Comparison of ENCODE assay signal across 15 cellular contexts in the genomic region with DNA sequence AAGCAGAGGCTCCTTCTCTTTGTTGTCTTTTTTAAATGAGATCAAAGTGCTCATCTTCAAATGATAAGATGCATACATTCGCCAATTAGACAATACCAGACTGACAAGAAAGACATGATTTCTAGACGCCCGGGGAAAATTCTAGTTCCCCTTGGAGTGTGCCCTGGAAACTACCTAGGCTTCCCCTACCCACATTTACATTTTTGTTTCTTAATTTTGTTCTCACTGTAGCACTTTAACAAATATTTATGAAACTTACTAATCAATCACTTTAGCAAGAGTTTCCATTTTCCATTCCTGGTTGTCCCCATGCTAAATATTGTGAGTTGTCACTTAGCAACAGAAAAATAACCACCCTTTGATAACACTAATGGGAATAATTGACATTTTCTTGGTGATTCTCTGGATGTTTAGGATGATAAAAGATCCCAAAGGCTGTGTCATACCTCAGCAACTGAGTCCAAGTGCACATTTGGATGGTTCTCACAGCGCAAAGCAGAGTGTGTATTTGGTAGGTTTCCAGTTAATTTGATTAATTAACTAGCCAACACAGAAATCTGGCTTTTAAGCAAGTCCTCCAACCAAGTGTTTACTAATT.
DNase-seq lines count a peak whose midpoint lies in the region; ATAC-seq, FAIRE-seq and TF ChIP-seq lines count a peak whose summit lies in the region.
"Had no signal": no experiment of that assay in that cellular context is flagged by ENCODE, and none has a peak within 500 bp of the region (broad histone marks: within the 10 kb centered on the region; RNA-seq: fewer than 3 reads in every experiment).

No MANE protein-coding gene starts in this region.

- no peaks in the 10 kb centered on the region for H3K4me1 Mint-ChIP-seq in astrocyte (ENCODE audit: low read depth, unreplicated experiment)

- no peak overlapping the region for H3K14ac ChIP-seq in trophoblast cell (ENCODE audit: low read length)

- H3K27ac ChIP-seq in astrocyte (ENCODE audit: low read depth, low read length): no peak overlapping the region
- H3K27ac ChIP-seq in trophoblast cell (ENCODE audit: low read depth, low read length): no peak overlapping the region
- no peak overlapping the region for H3K27ac ChIP-seq in tibial nerve
- H3K27ac ChIP-seq in lower lobe of right lung: no peak overlapping the region
- no peak overlapping the region for H3K27ac ChIP-seq in left ventricle myocardium inferior (replicated peaks)
- H3K27ac ChIP-seq: HL-60 had no signal

- no peak overlapping the region for H2AK5ac ChIP-seq in trophoblast cell (ENCODE audit: low read length)

- no peaks in the 10 kb centered on the region for H3K9me3 ChIP-seq in astrocyte (ENCODE audit: insufficient read depth, low read depth, low read length)
- no peaks in the 10 kb centered on the region for H3K9me3 ChIP-seq in trophoblast cell (ENCODE audit: insufficient read depth, low read depth, low read length)
- no peaks in the 10 kb centered on the region for H3K9me3 ChIP-seq in tibial nerve
- H3K9me3 ChIP-seq in lower lobe of right lung: no peaks in the 10 kb centered on the region
- H3K9me3 ChIP-seq in left ventricle myocardium inferior (replicated peaks): no peaks in the 10 kb centered on the region

- H3K9me3 Mint-ChIP-seq in astrocyte (ENCODE audit: unreplicated experiment): no peaks in the 10 kb centered on the region

- H4K12ac ChIP-seq in trophoblast cell (ENCODE audit: low read depth, low read length): no peak overlapping the region

- peak; percentile 58 for DNase-seq in astrocyte (ENCODE audit: low read depth)
- peak; percentile 56 to 93 for DNase-seq in trophoblast cell
- no peak for DNase-seq in tibial nerve (ENCODE audit: low spot score in 2 of 2)
- no peak for DNase-seq in lower lobe of right lung
- no peak for DNase-seq in left ventricle myocardium inferior
- DNase-seq: C1 segment of cervical spinal cord, DND-41, NCI-H187, NCI-H226, NCI-H526 had no signal

- H3K36me3 ChIP-seq in astrocyte (ENCODE audit: insufficient read depth, low read length) (no peaks in the 10 kb centered on the region), trophoblast cell (ENCODE audit: control insufficient read depth in 1 of 2, insufficient read depth in 2 of 2, low read length in 2 of 2) (no peaks in the 10 kb centered on the region), tibial nerve (no peaks in the 10 kb centered on the region), lower lobe of right lung (no peaks in the 10 kb centered on the region), left ventricle myocardium inferior (no peaks in the 10 kb centered on the region)

- no CpG with 5 or more reads among the region's 4 CpGs for WGBS in trophoblast cell (ENCODE audit: extremely low coverage, insufficient coverage, insufficient read length)
- 90 to 94% methylated on average over 4 of the region's 4 CpGs for WGBS in tibial nerve, 2 donors

- no peak overlapping the region for H3K18ac ChIP-seq in trophoblast cell (ENCODE audit: low read length)

- H3K9ac ChIP-seq in astrocyte (ENCODE audit: low read length): no peak overlapping the region
- no peak overlapping the region for H3K9ac ChIP-seq in trophoblast cell (ENCODE audit: low read length)

- H3K4ac ChIP-seq in trophoblast cell (ENCODE audit: low read depth, low read length): no peak overlapping the region

- TF ChIP-seq CTCF in astrocyte (IDR thresholded peaks at IDR 0.05; ENCODE audit: insufficient read depth, low read depth, low read length) (no peak), tibial nerve (IDR thresholded peaks at IDR 0.05) (no peak), lower lobe of right lung (IDR thresholded peaks at IDR 0.05) (no peak), left ventricle myocardium inferior (IDR thresholded peaks at IDR 0.05; ENCODE audit: borderline replicate concordance) (no peak)

- no peak for FAIRE-seq in astrocyte (lab: Jason Lieb, UNC)
- FAIRE-seq: G401.6, GM12891 had no signal

- no peak overlapping the region for H2BK5ac ChIP-seq in trophoblast cell (ENCODE audit: low read depth, low read length, poor library complexity)

- no peaks in the 10 kb centered on the region for H3K27me3 ChIP-seq in astrocyte (ENCODE audit: insufficient read depth, low read length)
- no peaks in the 10 kb centered on the region for H3K27me3 ChIP-seq in trophoblast cell (ENCODE audit: insufficient read depth, low read length)
- no peaks in the 10 kb centered on the region for H3K27me3 ChIP-seq in tibial nerve
- H3K27me3 ChIP-seq in lower lobe of right lung (ENCODE audit: low read depth): no peaks in the 10 kb centered on the region
- no peaks in the 10 kb centered on the region for H3K27me3 ChIP-seq in left ventricle myocardium inferior (ENCODE audit: low read depth)

- H2BK12ac ChIP-seq in trophoblast cell (ENCODE audit: low read length): no peak overlapping the region

- H2AFZ ChIP-seq in astrocyte (ENCODE audit: low read depth, low read length): no peak overlapping the region
- H2AFZ ChIP-seq in trophoblast cell (ENCODE audit: insufficient read depth, low read length, poor library complexity): no peak overlapping the region

- no peaks in the 10 kb centered on the region for H4K20me1 ChIP-seq in astrocyte (ENCODE audit: insufficient read depth, low read length)

- TF ChIP-seq POLR2A in tibial nerve (IDR thresholded peaks at IDR 0.05): no peak

- peaks cover 2% of the 10 kb centered on the region for H3K27me3 Mint-ChIP-seq in astrocyte (ENCODE audit: low read depth, unreplicated experiment)

- no peak overlapping the region for H2BK120ac ChIP-seq in trophoblast cell (ENCODE audit: insufficient read depth, low read length, poor library complexity)

- no peak overlapping the region for H3K27ac Mint-ChIP-seq in astrocyte (ENCODE audit: unreplicated experiment)

- H3K4me3 Mint-ChIP-seq in astrocyte (ENCODE audit: unreplicated experiment): no peak overlapping the region

- no peak overlapping the region for H4K8ac ChIP-seq in trophoblast cell (ENCODE audit: low read depth, low read length)

- no peak overlapping the region for H3K4me3 ChIP-seq in astrocyte (ENCODE audit: insufficient read depth, low read depth, low read length)
- H3K4me3 ChIP-seq in trophoblast cell (ENCODE audit: low read depth, low read length): no peak overlapping the region
- no peak overlapping the region for H3K4me3 ChIP-seq in tibial nerve
- H3K4me3 ChIP-seq in lower lobe of right lung: no peak overlapping the region
- no peak overlapping the region for H3K4me3 ChIP-seq in left ventricle myocardium inferior

- intact Hi-C loops in lower lobe of right lung (cut with DNase I) (no loop called here), left ventricle myocardium inferior (cut with micrococcal nuclease) (no loop called here)

- H4K91ac ChIP-seq in trophoblast cell (ENCODE audit: low read depth, low read length): no peak overlapping the region

- no peak overlapping the region for H3K4me2 ChIP-seq in astrocyte (ENCODE audit: low read length)
- H3K4me2 ChIP-seq in trophoblast cell (ENCODE audit: low read length): no peak overlapping the region

- H3K79me1 ChIP-seq in trophoblast cell (ENCODE audit: low read length): no peaks in the 10 kb centered on the region

- H3K79me2 ChIP-seq in astrocyte (ENCODE audit: insufficient read depth, low read length) (no peaks in the 10 kb centered on the region), trophoblast cell (ENCODE audit: control insufficient read depth, insufficient read depth, low read length, poor library complexity) (no peaks in the 10 kb centered on the region)

- no peak overlapping the region for H3K23ac ChIP-seq in trophoblast cell (ENCODE audit: low read length)

- no peaks in the 10 kb centered on the region for H3K4me1 ChIP-seq in astrocyte (ENCODE audit: insufficient read depth, low read length)
- H3K4me1 ChIP-seq in trophoblast cell (ENCODE audit: control insufficient read depth in 1 of 2, insufficient read depth in 2 of 2, low read length in 2 of 2): peaks cover 0 to 1% of the 10 kb centered on the region in 2 experiments
- H3K4me1 ChIP-seq in tibial nerve: no peaks in the 10 kb centered on the region
- H3K4me1 ChIP-seq in lower lobe of right lung: no peaks in the 10 kb centered on the region
- H3K4me1 ChIP-seq in left ventricle myocardium inferior: no peaks in the 10 kb centered on the region

- H3K36me3 Mint-ChIP-seq in astrocyte (ENCODE audit: low read depth, unreplicated experiment): no peaks in the 10 kb centered on the region

- no peak for TF ChIP-seq EP300 in tibial nerve (IDR thresholded peaks at IDR 0.05)

- ATAC-seq in GM19023 (IDR thresholded peaks at IDR 0.05; ENCODE audit: unreplicated experiment) (peak; percentile 62), HG02759 (IDR thresholded peaks at IDR 0.05; ENCODE audit: unreplicated experiment) (peak; percentile 57), lower lobe of right lung (no peak)

Comparison
In these comparisons a context has a peak if more than half of its experiments do, and no peak if none do; other contexts are left out.
1. ATAC-seq: peak in GM19023 (single experiment) and HG02759 (single experiment); none in lower lobe of right lung (0 of 2).
2. DNase-seq: peak in astrocyte (single experiment) and trophoblast cell (2 of 2); none in tibial nerve (0 of 2), lower lobe of right lung (single experiment) and left ventricle myocardium inferior (single experiment).